Comparison of ENCODE assay signal across 14 cellular contexts in the genomic region with DNA sequence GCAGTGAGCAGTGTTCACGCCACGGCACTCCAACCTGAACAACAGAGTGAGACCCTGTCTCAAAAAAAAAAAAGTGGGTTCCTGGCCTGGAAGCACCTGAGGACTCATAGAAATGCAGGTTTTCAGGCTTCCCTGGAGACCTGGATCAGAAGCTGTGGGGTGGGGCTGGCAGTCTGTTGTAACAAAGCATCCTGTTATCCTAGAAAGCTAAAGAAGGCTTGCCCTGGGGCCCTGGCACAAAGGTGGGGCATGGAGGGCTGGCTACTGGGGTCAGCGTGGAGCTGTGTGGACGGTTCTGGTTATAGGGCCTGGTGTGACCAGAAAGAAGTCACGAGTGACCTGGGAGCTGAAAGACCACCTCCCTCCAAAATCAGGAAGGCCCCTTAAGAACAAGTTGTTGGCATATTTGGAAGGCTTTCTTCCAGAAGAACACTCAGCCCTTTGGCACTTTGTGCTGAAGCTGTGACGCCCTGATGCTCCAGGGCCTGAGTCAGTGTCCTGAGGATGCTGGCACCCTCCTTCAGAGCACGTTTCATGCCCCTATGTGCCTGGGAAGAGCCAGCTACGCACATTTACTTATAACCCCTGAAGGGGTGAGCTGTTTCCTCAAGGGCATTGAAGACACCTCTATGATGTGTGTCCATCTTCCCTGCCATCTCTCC. TPM values are rescaled to one million over a fixed set of nuclear protein-coding genes. Genes with fewer than 3 reads are reported as not detected.
DNase-seq lines count a peak whose midpoint lies in the region; ATAC-seq, FAIRE-seq and TF ChIP-seq lines count a peak whose summit lies in the region.
"Had no signal": no experiment of that assay in that cellular context is flagged by ENCODE, and none has a peak within 500 bp of the region (broad histone marks: within the 10 kb centered on the region; RNA-seq: fewer than 3 reads in every experiment).

No MANE protein-coding gene starts in this region.

- peaks cover 0 to 5% (median 2%) of the 10 kb centered on the region in 11 experiments; a peak in 5 of 22 replicates for H3K27me3 ChIP-seq in BLaER1 treated with 17β-estradiol and CSF1 and Interleukin-3, amounts not matched to agents 10 nM and 100 nM
- H3K27me3 ChIP-seq in adipocyte (replicated peaks; ENCODE audit: control insufficient read depth, insufficient read depth, low read length) (no peaks in the 10 kb centered on the region), HepG2 (ENCODE audit: control insufficient read depth in 1 of 2, insufficient read depth in 2 of 2, low read length in 2 of 2) (peaks cover 17 to 75% of the 10 kb centered on the region in 2 experiments), skeletal muscle tissue (ENCODE audit: control insufficient read depth in 3 of 3, insufficient read depth in 3 of 3, low read length in 3 of 3) (peaks cover 16 to 31% (median 24%) of the 10 kb centered on the region in 3 donors)

- POLR2A ChIA-PET in HepG2 (lab: Yijun Ruan, JAX), result no interaction called here

- in situ Hi-C loops in HepG2 (cut with HindIII; ENCODE audit: extremely low pct_ligation_motif_present, low pct_unique_long_range_greater_than_20kb), result no loop called here

- WGBS in HepG2 (ENCODE audit: low lambda C conversion rate), result 56% methylated on average over 8 of the region's 8 CpGs

- peaks cover 33 to 84% (median 67%) of the 10 kb centered on the region in 10 experiments for H3K4me1 ChIP-seq in BLaER1 treated with 17β-estradiol and CSF1 and Interleukin-3, amounts not matched to agents 10 nM and 100 nM
- H3K4me1 ChIP-seq in adipocyte (ENCODE audit: control insufficient read depth, insufficient read depth, low read length) (peaks cover 80% of the 10 kb centered on the region), HepG2 (ENCODE audit: insufficient read depth, low read length) (peaks cover 9% of the 10 kb centered on the region; the same call in 1 of the 2 replicates), skeletal muscle tissue (ENCODE audit: control insufficient read depth in 3 of 3, insufficient read depth in 3 of 3, low read length in 3 of 3) (peaks cover 17 to 28% (median 27%) of the 10 kb centered on the region in 3 donors)

- no peak for FAIRE-seq in HepG2 (lab: Jason Lieb, UNC)
- FAIRE-seq: endothelial cell of umbilical vein, GM18507 had no signal

- no peak for TF ChIP-seq CTCF in HepG2 (CRISPR knock-in tag; IDR thresholded peaks at IDR 0.05)

- no peaks in the 10 kb centered on the region for H3K79me2 ChIP-seq in HepG2 (ENCODE audit: insufficient read depth, low read length)

- DNase-seq in adipocyte (ENCODE audit: low read depth) (peak; percentile 49), HepG2 (ENCODE audit: low spot score) (no peak), globus pallidus (ENCODE audit: low spot score) (no peak), superior temporal gyrus (ENCODE audit: extremely low spot score) (no peak)
- DNase-seq: NCI-H526, RPMI8226, T-helper 9 cell had no signal

- H3K4me3 ChIP-seq in BLaER1 treated with 17β-estradiol and CSF1 and Interleukin-3, amounts not matched to agents 10 nM and 100 nM, result no peak overlapping the region
- H3K4me3 ChIP-seq in adipocyte (ENCODE audit: low read length) (peak overlapping the region; percentile 28), HepG2 (replicated peaks in 1 of 3; ENCODE audit: insufficient read depth in 1 of 3, low read depth in 2 of 3, low read length in 3 of 3) (no peak overlapping the region), skeletal muscle tissue (ENCODE audit: low read length in 3 of 3) (no peak overlapping the region)

- H3K9me3 ChIP-seq in BLaER1 treated with 17β-estradiol and CSF1 and Interleukin-3, amounts not matched to agents 10 nM and 100 nM (replicated peaks in 1 of 11), result peaks cover 0 to 7% (median 0%) of the 10 kb centered on the region in 11 experiments; a peak in 2 of 22 replicates
- no peaks in the 10 kb centered on the region for H3K9me3 ChIP-seq in adipocyte (ENCODE audit: control insufficient read depth, low read length)
- no peaks in the 10 kb centered on the region for H3K9me3 ChIP-seq in HepG2 (ENCODE audit: low read length)
- H3K9me3 ChIP-seq in skeletal muscle tissue (ENCODE audit: control insufficient read depth in 3 of 3, low read length in 3 of 3), result no peaks in the 10 kb centered on the region

- TF ChIP-seq RAD21 in HepG2 (CRISPR knock-in tag; IDR thresholded peaks at IDR 0.05), result no peak

- peaks cover 0 to 31% (median 0%) of the 10 kb centered on the region in 11 experiments; a peak in 8 of 22 replicates for H3K36me3 ChIP-seq in BLaER1 treated with 17β-estradiol and CSF1 and Interleukin-3, amounts not matched to agents 10 nM and 100 nM
- H3K36me3 ChIP-seq in adipocyte (ENCODE audit: control insufficient read depth, insufficient read depth, low read length, severe bottlenecking), result no peaks in the 10 kb centered on the region
- H3K36me3 ChIP-seq in HepG2 (replicated peaks in 1 of 2; ENCODE audit: control insufficient read depth in 1 of 2, insufficient read depth in 2 of 2, low read length in 2 of 2), result no peaks in the 10 kb centered on the region
- peaks cover 0 to 2% (median 0%) of the 10 kb centered on the region in 3 donors for H3K36me3 ChIP-seq in skeletal muscle tissue (ENCODE audit: control insufficient read depth in 3 of 3, insufficient read depth in 3 of 3, low read length in 3 of 3)

- H3K9ac ChIP-seq in BLaER1 treated with 17β-estradiol and CSF1 and Interleukin-3, amounts not matched to agents 10 nM and 100 nM, result peak overlapping the region in 9 of 11 experiments; percentile 25 to 75 (median 60); a peak in 12 of 22 replicates
- H3K9ac ChIP-seq in adipocyte (ENCODE audit: low read length) (peak overlapping the region; percentile 81), HepG2 (ENCODE audit: insufficient read depth, low read depth, low read length) (no peak overlapping the region), skeletal muscle tissue (ENCODE audit: low read depth in 1 of 3, low read length in 3 of 3) (peak overlapping the region in 1 of 3 donors; percentile 10)

- intact Hi-C loops in HepG2 (cut with micrococcal nuclease; ENCODE audit: unreplicated experiment), result no loop called here

- H3K4me2 ChIP-seq in BLaER1 treated with 17β-estradiol and CSF1 and Interleukin-3, amounts not matched to agents 10 nM and 100 nM, result peak overlapping the region; percentile 21 to 99 (median 81); a peak in 19 of 22 replicates
- no peak overlapping the region for H3K4me2 ChIP-seq in HepG2 (ENCODE audit: low read depth, low read length)

- no TSS peak for BruUV-seq in HepG2 (replicated peaks; lab: Mats Ljungman, UMichigan)

- TF ChIP-seq POLR2A in HepG2 (IDR thresholded peaks at IDR 0.05; ENCODE audit: insufficient read depth in 1 of 2, low read depth in 2 of 2, low read length in 2 of 2), result no peak

- ATAC-seq in HepG2 (no peak), GM18868 (IDR thresholded peaks at IDR 0.05; ENCODE audit: unreplicated experiment) (no peak), GM19467 (IDR thresholded peaks at IDR 0.05; ENCODE audit: unreplicated experiment) (no peak)

- H4K20me1 ChIP-seq in BLaER1 treated with 17β-estradiol and CSF1 and Interleukin-3, amounts not matched to agents 10 nM and 100 nM, result peaks cover 0 to 38% (median 10%) of the 10 kb centered on the region in 11 experiments; a peak in 14 of 22 replicates
- no peaks in the 10 kb centered on the region for H4K20me1 ChIP-seq in HepG2 (ENCODE audit: insufficient read depth, low read length)

- no peak overlapping the region for H2AFZ ChIP-seq in HepG2 (ENCODE audit: low read length)

- H3K27ac ChIP-seq in BLaER1 treated with 17β-estradiol and CSF1 and Interleukin-3, amounts not matched to agents 10 nM and 100 nM, result peak overlapping the region in 9 of 11 experiments; percentile 38 to 83 (median 75); a peak in 18 of 22 replicates
- H3K27ac ChIP-seq in HepG2 (ENCODE audit: extremely low read length, insufficient read depth, low read length) (no peak overlapping the region), skeletal muscle tissue (ENCODE audit: low read depth, low read length) (peak overlapping the region; percentile 72)

- no peak for TF ChIP-seq EP300 in HepG2 (IDR thresholded peaks at IDR 0.05; ENCODE audit: low read depth in 2 of 2, low read length in 2 of 2)
- TF ChIP-seq EP300 in HepG2 (CRISPR knock-in tag; IDR thresholded peaks at IDR 0.05; ENCODE audit: borderline replicate concordance), result no peak

- CTCF ChIA-PET in HepG2 (lab: Yijun Ruan, JAX; ENCODE audit: low intra/inter-chr PET ratio, low total read pairs), result no interaction called here

TF ChIP-seq in HepG2, 621 proteins besides CTCF, POLR2A, EP300 and RAD21:
- 0 out of 2 replicates have a peak, but pooled peaks have one; percentile 32 for TF ChIP-seq ZBTB7A (CRISPR knock-in tag; IDR thresholded peaks at IDR 0.05)
- TF ChIP-seq ZNF557 (CRISPR knock-in tag; IDR thresholded peaks at IDR 0.05), result no peak

RNA-seq across cellular contexts. Expression of a gene that starts 6.2 kb away (rescaled TPM):
- total RNA-seq in HepG2 (2016; rRNA removed; fragmentation: Illumina TruSeq; extraction: Trizol) (0.14 and 0.31 TPM in 2 replicates), skeletal muscle tissue (7.3 TPM)
- total RNA-seq in HepG2 (2016; cell fraction: cytosol; rRNA removed; fragmentation: Illumina TruSeq; extraction: Trizol; ENCODE audit: low read depth), result not detected in 2 replicates
- total RNA-seq in HepG2 (2016; cell fraction: insoluble cytoplasmic fraction; rRNA removed; fragmentation: Illumina TruSeq; extraction: Trizol), result 0.15 TPM in 2 replicates
- not detected in 2 replicates for total RNA-seq in HepG2 (2016; cell fraction: membrane; rRNA removed; fragmentation: Illumina TruSeq; extraction: Trizol)
- not detected in 2 replicates for total RNA-seq in HepG2 (2016; cell fraction: nucleus; rRNA removed; fragmentation: Illumina TruSeq; extraction: Trizol)
- polyA plus RNA-seq in HepG2 (2011; rRNA removed), result 0.04 and 0.25 TPM in 2 replicates
- polyA plus RNA-seq in HepG2 (2011; cell fraction: cytosol; rRNA removed), result 0.05 and 0.15 TPM in 2 replicates
- polyA plus RNA-seq in HepG2 (2011; cell fraction: nucleus; rRNA removed), result 0.08 and 0.17 TPM in 2 replicates
- 0.07 and 0.31 TPM in 2 replicates for polyA plus RNA-seq in HepG2 (2012)
- polyA plus RNA-seq in HepG2 (2016; cell fraction: cytosol; fragmentation: Illumina TruSeq; extraction: Trizol; ENCODE audit: low read depth), result not detected in 2 replicates
- not detected in 2 replicates for polyA plus RNA-seq in HepG2 (2016; cell fraction: insoluble cytoplasmic fraction; fragmentation: Illumina TruSeq; extraction: Trizol; ENCODE audit: low read depth)
- polyA plus RNA-seq in HepG2 (2016; cell fraction: membrane; fragmentation: Illumina TruSeq; extraction: Trizol; ENCODE audit: low read depth), result not detected in 2 replicates
- 0.33 TPM in 1 of 2 replicates, not detected in the other for polyA plus RNA-seq in HepG2 (2016; cell fraction: nucleus; fragmentation: Illumina TruSeq; extraction: Trizol; ENCODE audit: insufficient read depth, low read depth)
- 0.44 and 0.89 TPM in 2 replicates for polyA minus RNA-seq in HepG2 (2011; rRNA and poly(A)+ RNA removed; ENCODE audit: low replicate concordance)
- polyA minus RNA-seq in HepG2 (2011; cell fraction: cytosol; rRNA and poly(A)+ RNA removed), result not detected in 2 replicates
- polyA minus RNA-seq in HepG2 (2011; cell fraction: nucleus; rRNA and poly(A)+ RNA removed), result 0.25 and 0.77 TPM in 2 replicates
- polyA plus RNA-seq: IgD-negative memory B cell had no signal
